ENCODE assay signal across 11 cellular contexts in genomic region chr4:153748378-153748777, GRCh38.
DNase-seq lines count a peak whose midpoint lies in the region; ATAC-seq, FAIRE-seq and TF ChIP-seq lines count a peak whose summit lies in the region.
"Had no signal": no experiment of that assay in that cellular context is flagged by ENCODE, and none has a peak within 500 bp of the region (broad histone marks: within the 10 kb centered on the region; RNA-seq: fewer than 3 reads in every experiment).

No MANE protein-coding gene starts in this region.

- DNase-seq in AG08396 (ENCODE audit: low spot score) (peak; percentile 43), HTR-8/SVneo (ENCODE audit: insufficient read length, low spot score) (peak; percentile 43), astrocyte of the spinal cord (ENCODE audit: low read depth, low spot score) (peak; percentile 80), kidney glomerular epithelial cell (lab: John Stamatoyannopoulos, UW) (peak; percentile 76), midbrain (lab: John Stamatoyannopoulos, UW) (no peak), NCI-H1930 (lab: John Stamatoyannopoulos, UW) (no peak)
- DNase-seq: activated B cell treated with CpG ODN at 0.5 μM for 24 hours had no signal

- no peak overlapping the region for H3K4me3 ChIP-seq in astrocyte of the spinal cord (ENCODE audit: low read depth, low read length)

- in situ Hi-C loops in astrocyte of the spinal cord (cut with HindIII; ENCODE audit: low sequenced_read_pairs), result no loop called here

- no peak for ATAC-seq in HG02870 (IDR thresholded peaks at IDR 0.05; ENCODE audit: unreplicated experiment)
- no peak for ATAC-seq in GM21390 (IDR thresholded peaks at IDR 0.05; ENCODE audit: unreplicated experiment)
- ATAC-seq: activated naive CD4-positive, alpha-beta T cell treated with anti-CD3 and anti-CD28 coated beads, Interleukin-2, amount 50 U/mL, for 72 hours; natural killer cell treated with Interleukin-12 subunit alpha and Interleukin-12 subunit beta and Interleukin-15 and Interleukin-18, amount 100 ng/mL, for 72 hours had no signal

- no peak for TF ChIP-seq CTCF in astrocyte of the spinal cord (IDR thresholded peaks at IDR 0.05; ENCODE audit: low read depth, low read length)

- FAIRE-seq in HTR-8/SVneo (lab: Jason Lieb, UNC), result peak; percentile 90

Comparison
In these comparisons a context has a peak if more than half of its experiments do, and no peak if none do; other contexts are left out.
1. DNase-seq: peak in AG08396 (single experiment), HTR-8/SVneo (single experiment), astrocyte of the spinal cord (single experiment) and kidney glomerular epithelial cell (single experiment); none in midbrain (single experiment) and NCI-H1930 (0 of 2).